Comparison of ENCODE assay signal across 34 cellular contexts in genomic region chr2:41319437-41319836, GRCh38.
"Had no signal": no experiment of that assay in that cellular context is flagged by ENCODE, and none has a peak within 500 bp of the region (broad histone marks: within the 10 kb centered on the region; RNA-seq: fewer than 3 reads in every experiment).

No MANE protein-coding gene starts in this region.

- H3K27ac ChIP-seq: adrenal gland, ascending aorta, body of pancreas, brain microvascular endothelial cell, breast epithelium, cardiac muscle cell had no signal

- H3K4me1 ChIP-seq: ascending aorta, body of pancreas, breast epithelium had no signal

- FAIRE-seq: astrocyte, bronchial epithelial cell had no signal

- DNase-seq: activated effector memory CD4-positive, alpha-beta T cell treated with anti-CD3 and anti-CD28 coated beads, Interleukin-2, amount 50 U/mL, for 16 hours; activated effector memory CD4-positive, alpha-beta T cell treated with Interleukin-2 at 50 U/mL for 16 hours; activated gamma-delta T cell; activated gamma-delta T cell treated with Interleukin-2 at 50 U/mL for 16 hours; activated naive CD4-positive, alpha-beta T cell; activated naive CD4-positive, alpha-beta T cell treated with anti-CD3 and anti-CD28 coated beads for 36 hours; activated naive CD4-positive, alpha-beta T cell treated with anti-CD3 and anti-CD28 coated beads, Interleukin-2, amount 10 ng/mL, durations not matched to agents 7 days and 5 days; activated naive CD4-positive, alpha-beta T cell treated with anti-CD3 and anti-CD28 coated beads, Interleukin-2, amount 50 U/mL, for 16 hours; activated naive CD4-positive, alpha-beta T cell treated with Interleukin-2 at 50 U/mL for 16 hours; activated naive CD8-positive, alpha-beta T cell treated with anti-CD3 and anti-CD28 coated beads for 36 hours; activated naive CD8-positive, alpha-beta T cell treated with anti-CD3 and anti-CD28 coated beads, Interleukin-2, amount 10 ng/mL, durations not matched to agents 7 days and 5 days; activated naive CD8-positive, alpha-beta T cell treated with anti-CD3 and anti-CD28 coated beads, Interleukin-2, amount 50 U/mL, for 24 hours; activated T-cell treated with anti-CD3 and anti-CD28 coated beads, Interleukin-2, amount 50 U/mL, for 1 hour; activated T-cell treated with anti-CD3 and anti-CD28 coated beads, Interleukin-2, amount 50 U/mL, for 24 hours; activated T-cell treated with anti-CD3 and anti-CD28 coated beads, Interleukin-2, amount 50 U/mL, for 4 hours; activated T-cell treated with anti-CD3 and anti-CD28 coated beads, Interleukin-2, amount 50 U/mL, for 48 hours; activated T-cell treated with anti-CD3 and anti-CD28 coated beads, Interleukin-2, amount 50 U/mL, for 72 hours; adrenal gland; amniotic stem cell; amygdala; anterior cingulate cortex; aorta; body of pancreas; brain microvascular endothelial cell; caudate nucleus; central memory CD4-positive, alpha-beta T cell; cerebellar nuclear complex had no signal

- H3K27me3 ChIP-seq: adrenal gland, ascending aorta, brain microvascular endothelial cell, breast epithelium, cardiac muscle cell had no signal

- H3K4me3 ChIP-seq: ascending aorta, body of pancreas, breast epithelium, cardiac muscle cell had no signal

- H3K9me3 ChIP-seq: adrenal gland, ascending aorta, body of pancreas, breast epithelium had no signal

- ATAC-seq: activated naive CD4-positive, alpha-beta T cell treated with anti-CD3 and anti-CD28 coated beads, Interleukin-2, amount 50 U/mL, for 72 hours; activated naive CD8-positive, alpha-beta T cell treated with anti-CD3 and anti-CD28 coated beads, Interleukin-2, amount 50 U/mL, for 24 hours; activated T-cell treated with anti-CD3 and anti-CD28 coated beads, Interleukin-2, amount 50 U/mL, for 4 hours; activated T-cell treated with anti-CD3 and anti-CD28 coated beads, Interleukin-2, amount 50 U/mL, for 72 hours; activated T-helper 17 cell treated with anti-CD3 and anti-CD28 coated beads, Interleukin-2, amount 50 U/mL, for 72 hours; body of pancreas had no signal

- H3K36me3 ChIP-seq: adrenal gland, ascending aorta, brain microvascular endothelial cell, breast epithelium, cardiac muscle cell had no signal
